In the genomic region with DNA sequence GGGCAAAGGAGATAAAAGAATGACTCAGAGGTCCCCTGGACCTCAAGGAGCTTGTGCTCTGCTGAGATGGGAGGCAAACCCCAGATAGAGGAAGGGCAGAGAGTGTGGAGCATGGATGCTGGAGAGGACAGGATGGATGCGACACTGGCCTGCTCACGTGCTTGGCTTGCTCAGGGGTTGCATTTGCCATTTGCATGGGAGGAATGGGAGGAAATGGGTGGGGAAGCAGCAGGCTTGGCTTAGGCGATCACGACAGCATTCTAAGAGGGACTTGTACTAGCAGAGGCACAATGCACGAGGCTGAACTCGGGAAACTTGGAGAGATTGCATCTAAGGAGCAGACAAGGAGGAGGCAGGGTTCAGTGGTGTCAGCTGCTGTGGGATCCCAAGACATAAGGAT, we compare ENCODE assay signal across 16 cellular contexts. TPM values are rescaled to one million over a fixed set of nuclear protein-coding genes. Genes with fewer than 3 reads are reported as not detected.
DNase-seq lines count a peak whose midpoint lies in the region; ATAC-seq and TF ChIP-seq lines count a peak whose summit lies in the region.
"Had no signal": no experiment of that assay in that cellular context is flagged by ENCODE, and none has a peak within 500 bp of the region (broad histone marks: within the 10 kb centered on the region; RNA-seq: fewer than 3 reads in every experiment).

No MANE protein-coding gene starts in this region.

- H3K27me3 ChIP-seq in heart right ventricle (no peaks in the 10 kb centered on the region), gastroesophageal sphincter (no peaks in the 10 kb centered on the region), prostate gland (replicated peaks; ENCODE audit: insufficient read depth) (no peaks in the 10 kb centered on the region)
- H3K27me3 ChIP-seq: ovary had no signal

- WGBS in heart right ventricle, 2 donors: 49 to 57% methylated on average over 6 of the region's 6 CpGs
- WGBS in gastroesophageal sphincter (ENCODE audit: low coverage in 1 of 2), 2 donors: 23 to 34% methylated on average over 4 to 6 of the region's 6 CpGs
- 71% methylated on average over 6 of the region's 6 CpGs for WGBS in prostate gland

- no peak for TF ChIP-seq CTCF in heart right ventricle (IDR thresholded peaks at IDR 0.05)
- TF ChIP-seq CTCF in gastroesophageal sphincter (IDR thresholded peaks at IDR 0.05): no peak
- no peak for TF ChIP-seq CTCF in prostate gland (IDR thresholded peaks at IDR 0.05)

- intact Hi-C loops in heart right ventricle (cut with DNase I) (no loop called here), Right ventricle myocardium inferior (cut with DNase I) (no loop called here), prostate gland (cut with DNase I) (no loop called here)

- DNase-seq in heart right ventricle (no peak), Right ventricle myocardium inferior (ENCODE audit: missing footprints) (no peak), prostate gland (ENCODE audit: low spot score) (no peak), NCI-H524 treated with DMSO at 0.1 percent for 48 hours (lab: John Stamatoyannopoulos, UW) (no peak), SKM-1 (lab: John Stamatoyannopoulos, UW; ENCODE audit: unreplicated experiment) (no peak)
- DNase-seq in NK-92 treated with Interleukin-12 subunit alpha and Interleukin-12 subunit beta, amount 100 ng/mL, for 24 hours (lab: John Stamatoyannopoulos, UW): no peak
- DNase-seq: 8988T; activated naive CD8-positive, alpha-beta T cell treated with anti-CD3 and anti-CD28 coated beads for 36 hours; CD8-positive, alpha-beta T cell; erythroblast; KBM-7; NCI-H1417 treated with DMSO at 0.1 percent for 48 hours; NCI-H446; ovary had no signal

- peak overlapping the region in 9 of 10 donors; percentile 17 to 96 (median 73) for H3K27ac ChIP-seq in heart right ventricle
- peak overlapping the region; percentile 49 to 100 (median 80) for H3K27ac ChIP-seq in gastroesophageal sphincter
- H3K27ac ChIP-seq in prostate gland: peak overlapping the region; percentile 88 to 98
- H3K27ac ChIP-seq: ovary had no signal

- H3K36me3 ChIP-seq in heart right ventricle (peaks cover 0 to 22% (median 0%) of the 10 kb centered on the region in 9 donors), gastroesophageal sphincter (peaks cover 0 to under 1% of the 10 kb centered on the region in 2 donors), prostate gland (no peaks in the 10 kb centered on the region)
- H3K36me3 ChIP-seq: ovary had no signal

- TF ChIP-seq POLR2A in gastroesophageal sphincter (IDR thresholded peaks at IDR 0.05) (no peak), prostate gland (IDR thresholded peaks at IDR 0.05) (no peak)

- H3K4me3 ChIP-seq in heart right ventricle (peak overlapping the region in 1 of 10 donors; percentile 24), gastroesophageal sphincter (no peak overlapping the region), prostate gland (no peak overlapping the region)
- H3K4me3 ChIP-seq: ovary had no signal

- H3K4me1 ChIP-seq in heart right ventricle (peaks cover 36 to 100% (median 75%) of the 10 kb centered on the region in 9 donors), gastroesophageal sphincter (peaks cover 24 to 100% (median 82%) of the 10 kb centered on the region in 3 donors), prostate gland (replicated peaks) (peaks cover 63% of the 10 kb centered on the region)

- no peak for TF ChIP-seq EP300 in gastroesophageal sphincter (IDR thresholded peaks at IDR 0.05)

- no peaks in the 10 kb centered on the region for H3K9me3 ChIP-seq in heart right ventricle
- no peaks in the 10 kb centered on the region for H3K9me3 ChIP-seq in gastroesophageal sphincter
- no peaks in the 10 kb centered on the region for H3K9me3 ChIP-seq in prostate gland
- H3K9me3 ChIP-seq: ovary had no signal

- ATAC-seq in heart right ventricle (peak in 7 of 8 donors; percentile 16 to 61 (median 45)), Right ventricle myocardium inferior (no peak), gastroesophageal sphincter (no peak), GM18870 (IDR thresholded peaks at IDR 0.05; ENCODE audit: unreplicated experiment) (no peak)
- ATAC-seq: CD8-positive, alpha-beta T cell had no signal

RNA-seq across cellular contexts. Expression of a gene that starts 19.8 kb away (rescaled TPM):
- 10 to 100 TPM; 24.8 to 70.4 (median 52.8) TPM for total RNA-seq in heart right ventricle
- polyA plus RNA-seq in heart right ventricle: 100 to 1,000 TPM in 1 of 2 donors, 10 to 100 TPM in 1; 52.3 to 109 TPM
- 46.9 TPM for total RNA-seq in Right ventricle myocardium inferior
- total RNA-seq in gastroesophageal sphincter: 100 to 1,000 TPM; 379 to 558 (median 468) TPM
- total RNA-seq in prostate gland: 100 to 1,000 TPM; 198 to 845 TPM

Comparison
In these comparisons a context has a peak if more than half of its experiments do, and no peak if none do; other contexts are left out.
1. ATAC-seq: peak in heart right ventricle (7 of 8); none in Right ventricle myocardium inferior (single experiment), gastroesophageal sphincter (single experiment) and GM18870 (single experiment).
2. Peak in every context shown above with its lines, with median percentiles within 50 percentile points of each other: H3K27ac ChIP-seq.